13 cellular contexts compared by ENCODE assay signal in genomic region chr17:76351526-76352071, GRCh38. TPM values are rescaled to one million over a fixed set of nuclear protein-coding genes. Genes with fewer than 3 reads are reported as not detected.
DNase-seq lines count a peak whose midpoint lies in the region; ATAC-seq and TF ChIP-seq lines count a peak whose summit lies in the region.
"Had no signal": no experiment of that assay in that cellular context is flagged by ENCODE, and none has a peak within 500 bp of the region (broad histone marks: within the 10 kb centered on the region; RNA-seq: fewer than 3 reads in every experiment).

No MANE protein-coding gene starts in this region.

- H3K79me2 ChIP-seq in HCT116 (ENCODE audit: insufficient read depth, low read length): peaks cover 41% of the 10 kb centered on the region

- intact Hi-C loops in HCT116 (cut with micrococcal nuclease): loop anchor here (5.0 kb wide), 1 partner anchor 36 kb away; no protein-coding TSS in a partner anchor
- intact Hi-C loops in esophagus squamous epithelium (cut with DNase I): no loop called here

- H3K4me1 Mint-ChIP-seq in CD4-positive, CD25-positive, alpha-beta regulatory T cell: peaks cover 5 to 25% (median 15%) of the 10 kb centered on the region in 4 donors
- H3K4me1 Mint-ChIP-seq in activated naive CD8-positive, alpha-beta T cell (ENCODE audit: low read depth): peaks cover 25% of the 10 kb centered on the region
- peaks cover 15 to 20% (median 16%) of the 10 kb centered on the region in 3 donors for H3K4me1 Mint-ChIP-seq in naive B cell

- peaks cover 4% of the 10 kb centered on the region; the same call in 1 of the 2 replicates for H4K20me1 ChIP-seq in HCT116 (ENCODE audit: insufficient read depth)

- no peaks in the 10 kb centered on the region for H3K27me3 Mint-ChIP-seq in CD4-positive, CD25-positive, alpha-beta regulatory T cell
- H3K27me3 Mint-ChIP-seq in activated naive CD8-positive, alpha-beta T cell: no peaks in the 10 kb centered on the region
- H3K27me3 Mint-ChIP-seq in naive B cell: no peaks in the 10 kb centered on the region

- TF ChIP-seq POLR2A in HCT116 (IDR thresholded peaks at IDR 0.05; ENCODE audit: borderline replicate concordance, extremely low read depth, insufficient read depth, insufficient read length) (no peak), esophagus squamous epithelium (IDR thresholded peaks at IDR 0.05) (no peak)

- H3K4me2 ChIP-seq in HCT116 (ENCODE audit: low read length): peak overlapping the region; percentile 82; the same call in 1 of the 2 replicates

- peaks cover 10% of the 10 kb centered on the region for H3K36me3 ChIP-seq in CD4-positive, CD25-positive, alpha-beta regulatory T cell (ENCODE audit: control insufficient read depth, insufficient read depth, low read length)
- peaks cover 9 to 11% of the 10 kb centered on the region in 2 experiments; a peak in 2 of 4 replicates for H3K36me3 ChIP-seq in HCT116 (ENCODE audit: control insufficient read depth in 1 of 2, insufficient read depth in 2 of 2, low read length in 2 of 2)
- H3K36me3 ChIP-seq in SJCRH30: peaks cover 20% of the 10 kb centered on the region
- peaks cover 0 to 24% (median 6%) of the 10 kb centered on the region in 3 donors for H3K36me3 ChIP-seq in esophagus squamous epithelium

- peaks cover 13% of the 10 kb centered on the region for H3K36me3 Mint-ChIP-seq in CD4-positive, CD25-positive, alpha-beta regulatory T cell
- H3K36me3 Mint-ChIP-seq in activated naive CD8-positive, alpha-beta T cell: peaks cover 4% of the 10 kb centered on the region
- peaks cover 6 to 15% of the 10 kb centered on the region in 2 donors for H3K36me3 Mint-ChIP-seq in naive B cell

- RAD21 ChIA-PET in HCT116 (lab: Charles Lee; ENCODE audit: low non-redundant PET in 1 of 2, low total read pairs in 2 of 2, uncharacterized antibody in 2 of 2, unreplicated experiment in 2 of 2): interaction anchor here in 1 of 2 experiments (0.9 kb wide), 1 partner anchor 46 kb away, joined by 4 read pairs; no protein-coding TSS in a partner anchor

- no peaks in the 10 kb centered on the region for H3K9me3 ChIP-seq in CD4-positive, CD25-positive, alpha-beta regulatory T cell (ENCODE audit: control insufficient read depth in 2 of 2, low read length in 2 of 2)
- H3K9me3 ChIP-seq in HCT116 (ENCODE audit: control insufficient read depth in 1 of 2, insufficient read depth in 1 of 2, low read depth in 1 of 2, low read length in 2 of 2) (no peaks in the 10 kb centered on the region), SJCRH30 (replicated peaks) (no peaks in the 10 kb centered on the region), esophagus squamous epithelium (no peaks in the 10 kb centered on the region)
- H3K9me3 ChIP-seq: suprapubic skin had no signal

- peak overlapping the region; percentile 26 for H3K4me3 ChIP-seq in CD4-positive, CD25-positive, alpha-beta regulatory T cell (ENCODE audit: low read depth, low read length)
- H3K4me3 ChIP-seq in HCT116 (replicated peaks in 1 of 2; ENCODE audit: low read depth in 1 of 2, low read length in 2 of 2) (no peak overlapping the region), SJCRH30 (no peak overlapping the region), esophagus squamous epithelium (peak overlapping the region in 1 of 4 donors; percentile 94)

- no peaks in the 10 kb centered on the region for H3K27me3 ChIP-seq in CD4-positive, CD25-positive, alpha-beta regulatory T cell (ENCODE audit: control insufficient read depth, insufficient read depth, low read length)
- H3K27me3 ChIP-seq in HCT116 (ENCODE audit: insufficient read depth, low read length) (no peaks in the 10 kb centered on the region), SJCRH30 (no peaks in the 10 kb centered on the region), esophagus squamous epithelium (no peaks in the 10 kb centered on the region)
- H3K27me3 ChIP-seq: suprapubic skin had no signal

- 63 to 77% methylated on average over 9 of the region's 9 CpGs for WGBS in esophagus squamous epithelium, 2 donors

- H3K9me3 Mint-ChIP-seq in CD4-positive, CD25-positive, alpha-beta regulatory T cell: no peaks in the 10 kb centered on the region
- no peaks in the 10 kb centered on the region for H3K9me3 Mint-ChIP-seq in activated naive CD8-positive, alpha-beta T cell (ENCODE audit: low read depth)
- no peaks in the 10 kb centered on the region for H3K9me3 Mint-ChIP-seq in naive B cell

- no peak overlapping the region for H3K9ac ChIP-seq in HCT116 (ENCODE audit: low read length)

- no peak for DNase-seq in CD4-positive, CD25-positive, alpha-beta regulatory T cell
- DNase-seq in HCT116 (ENCODE audit: low read depth, low spot score): no peak
- DNase-seq in naive B cell: no peak
- DNase-seq in SJCRH30: no peak
- no peak for DNase-seq in SIG-M5 treated with dmso at 0.1 percent for 504 hours (lab: John Stamatoyannopoulos, UW; ENCODE audit: unreplicated experiment)
- no peak for DNase-seq in esophagus squamous epithelium (lab: John Stamatoyannopoulos, UW)
- DNase-seq: anterior cingulate cortex, DMS79 treated with DMSO at 0.1 percent for 48 hours, NCI-H2081 treated with DMSO at 0.1 percent for 48 hours had no signal

- H3K27ac ChIP-seq in CD4-positive, CD25-positive, alpha-beta regulatory T cell (ENCODE audit: insufficient read depth, low read length, poor library complexity, severe bottlenecking): no peak overlapping the region
- no peak overlapping the region for H3K27ac ChIP-seq in HCT116 (ENCODE audit: low read depth, low read length)
- H3K27ac ChIP-seq in SJCRH30: no peak overlapping the region
- H3K27ac ChIP-seq in esophagus squamous epithelium: no peak overlapping the region
- H3K27ac ChIP-seq: epithelial cell of prostate, suprapubic skin had no signal

- TF ChIP-seq RAD21 in HCT116 (IDR thresholded peaks at IDR 0.05; ENCODE audit: low read depth): no peak

- peak overlapping the region; percentile 88 to 93 (median 91) for H3K4me3 Mint-ChIP-seq in CD4-positive, CD25-positive, alpha-beta regulatory T cell
- peak overlapping the region; percentile 92 for H3K4me3 Mint-ChIP-seq in activated naive CD8-positive, alpha-beta T cell
- H3K4me3 Mint-ChIP-seq in naive B cell: peak overlapping the region in 6 of 8 donors; percentile 48 to 97 (median 88)

- no TSS peak for BruUV-seq in HCT116 (replicated peaks; lab: Mats Ljungman, UMichigan)

- ATAC-seq in CD4-positive, CD25-positive, alpha-beta regulatory T cell (ENCODE audit: low read depth in 2 of 2): no peak
- ATAC-seq in HCT116 (no peak), naive B cell (ENCODE audit: low read depth in 2 of 2) (no peak), GM21360 (IDR thresholded peaks at IDR 0.05; ENCODE audit: unreplicated experiment) (no peak)

- no peaks in the 10 kb centered on the region for H3K9me2 ChIP-seq in HCT116 (ENCODE audit: insufficient read depth)

- no peak overlapping the region for H2AFZ ChIP-seq in HCT116 (ENCODE audit: low read depth, low read length, poor library complexity, severe bottlenecking)

- no peak for TF ChIP-seq CTCF in HCT116 (IDR thresholded peaks at IDR 0.05 in 2 of 3, conservative IDR thresholded peaks at IDR 0.05 in 1 of 3; ENCODE audit: borderline replicate concordance in 1 of 3, insufficient read depth in 1 of 3, low read depth in 2 of 3, low read length in 2 of 3)
- no peak for TF ChIP-seq CTCF in esophagus squamous epithelium (IDR thresholded peaks at IDR 0.05)

- POLR2A ChIA-PET in HCT116 (lab: Charles Lee): no interaction called here

- peak overlapping the region in 1 of 3 donors; percentile 79 for H3K27ac Mint-ChIP-seq in CD4-positive, CD25-positive, alpha-beta regulatory T cell
- H3K27ac Mint-ChIP-seq in activated naive CD8-positive, alpha-beta T cell: no peak overlapping the region
- peak overlapping the region in 3 of 6 donors; percentile 1 to 86 (median 33) for H3K27ac Mint-ChIP-seq in naive B cell

- CTCF ChIA-PET in HCT116 (lab: Charles Lee): interaction anchor here (0.6 to 1.3 kb wide), 2 partner anchors 19 to 60 kb away, joined by 3 to 5 read pairs; no protein-coding TSS in a partner anchor

- H3K4me1 ChIP-seq in CD4-positive, CD25-positive, alpha-beta regulatory T cell (ENCODE audit: control insufficient read depth, insufficient read depth, low read length, poor library complexity, severe bottlenecking): peaks cover 14% of the 10 kb centered on the region
- H3K4me1 ChIP-seq in HCT116 (ENCODE audit: control insufficient read depth in 1 of 2, insufficient read depth in 2 of 2, low read length in 2 of 2): peaks cover 0 to 23% of the 10 kb centered on the region in 2 experiments; a peak in 2 of 4 replicates
- peaks cover 8% of the 10 kb centered on the region for H3K4me1 ChIP-seq in SJCRH30
- H3K4me1 ChIP-seq in esophagus squamous epithelium: peaks cover 6 to 35% (median 7%) of the 10 kb centered on the region in 3 donors

TF ChIP-seq in HCT116, 20 proteins besides CTCF, POLR2A, EP300 and RAD21 (continues in another document):
- TF ChIP-seq ELF1 (IDR thresholded peaks at IDR 0.05; ENCODE audit: borderline replicate concordance, low read depth): no peak
- no peak for TF ChIP-seq SP1 (IDR thresholded peaks at IDR 0.05; ENCODE audit: low read depth)
- TF ChIP-seq JUND (IDR thresholded peaks at IDR 0.05): no peak
- TF ChIP-seq YY1 (IDR thresholded peaks at IDR 0.05; ENCODE audit: extremely low read depth, insufficient replicate concordance, low read depth, low read length): no peak
- TF ChIP-seq EZH2phosphoT487 (IDR thresholded peaks at IDR 0.05; ENCODE audit: borderline replicate concordance): no peak

RNA-seq across cellular contexts. Expression of gene PRPSAP1, which starts 2.1 kb away (rescaled TPM):
- total RNA-seq in CD4-positive, CD25-positive, alpha-beta regulatory T cell: 37.1 TPM
- polyA plus RNA-seq in CD4-positive, CD25-positive, alpha-beta regulatory T cell: 10 to 100 TPM; 41.4 to 56.1 (median 54.0) TPM
- total RNA-seq in HCT116 (2021; ENCODE audit: unreplicated experiment) (81.4 TPM), esophagus squamous epithelium (10 to 100 TPM; 36.0 to 68.6 (median 49.5) TPM)
- 78.6 and 90.4 TPM in 2 replicates for polyA plus RNA-seq in HCT116 (2012)
- polyA plus RNA-seq in naive B cell (ENCODE audit: low read depth in 6 of 6): 10 to 100 TPM; 46.0 to 81.3 (median 54.4) TPM
- 69.3 and 70.0 TPM in 2 replicates for total RNA-seq in SJCRH30 (2014; rRNA removed; shearing (Covaris generic))

RNA-seq across cellular contexts. Expression of gene SPHK1, which starts 32.8 kb away (rescaled TPM):
- 0.52 TPM for total RNA-seq in CD4-positive, CD25-positive, alpha-beta regulatory T cell
- polyA plus RNA-seq in CD4-positive, CD25-positive, alpha-beta regulatory T cell: under 1 TPM in 2 of 4 donors, not detected in 2; 0.09 to 0.12 TPM
- total RNA-seq in HCT116 (2021; ENCODE audit: unreplicated experiment): 4.6 TPM
- 3.3 and 3.8 TPM in 2 replicates for polyA plus RNA-seq in HCT116 (2012)
- 1 to 10 TPM in 1 of 6 donors, under 1 TPM in 1, not detected in 4; 0.22 to 1.7 TPM for polyA plus RNA-seq in naive B cell (ENCODE audit: low read depth in 6 of 6)
- 5.4 and 5.8 TPM in 2 replicates for total RNA-seq in SJCRH30 (2014; rRNA removed; shearing (Covaris generic))
- total RNA-seq in esophagus squamous epithelium: 10 to 100 TPM; 17.0 to 37.0 (median 22.8) TPM

RNA-seq across cellular contexts. Expression of gene QRICH2, which starts 43.5 kb away (rescaled TPM):
- 2.2 TPM for total RNA-seq in CD4-positive, CD25-positive, alpha-beta regulatory T cell
- under 1 TPM in 1 of 4 donors, not detected in 3; 0.50 TPM for polyA plus RNA-seq in CD4-positive, CD25-positive, alpha-beta regulatory T cell
- total RNA-seq in HCT116 (2021; ENCODE audit: unreplicated experiment) (4.9 TPM), esophagus squamous epithelium (1 to 10 TPM; 1.1 to 2.8 (median 1.8) TPM)
- 2.5 and 3.3 TPM in 2 replicates for polyA plus RNA-seq in HCT116 (2012)
- polyA plus RNA-seq in naive B cell (ENCODE audit: low read depth in 6 of 6): under 1 TPM in 2 of 6 donors, not detected in 4; 0.20 to 0.38 TPM
- 2.7 and 3.5 TPM in 2 replicates for total RNA-seq in SJCRH30 (2014; rRNA removed; shearing (Covaris generic))
